ENCODE assay signal across 33 cellular contexts in the genomic region with DNA sequence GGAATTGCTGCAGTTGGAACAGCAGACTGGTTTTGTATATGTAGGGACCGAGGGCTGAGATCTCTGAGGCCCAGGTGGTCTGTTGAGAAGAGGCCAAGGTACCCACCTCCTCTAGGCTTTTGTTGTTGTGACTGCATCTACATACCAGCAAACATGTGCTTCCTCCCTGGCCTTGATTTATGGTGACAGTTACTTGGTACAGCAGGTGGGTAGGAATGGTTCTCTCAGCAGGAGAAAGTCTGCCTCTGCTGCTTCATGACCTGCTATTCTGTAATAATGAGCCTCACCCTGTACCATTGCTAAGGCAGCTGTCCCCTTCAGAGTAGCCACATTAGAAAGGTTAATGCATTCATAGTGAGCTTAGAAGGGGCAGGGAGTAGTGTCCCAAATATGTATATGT.
DNase-seq lines count a peak whose midpoint lies in the region; ATAC-seq and TF ChIP-seq lines count a peak whose summit lies in the region.
"Had no signal": no experiment of that assay in that cellular context is flagged by ENCODE, and none has a peak within 500 bp of the region (broad histone marks: within the 10 kb centered on the region; RNA-seq: fewer than 3 reads in every experiment).

No MANE protein-coding gene starts in this region.

- peaks cover 20 to 24% of the 10 kb centered on the region in 2 donors for H3K27me3 Mint-ChIP-seq in effector memory CD8-positive, alpha-beta T cell

- no peaks in the 10 kb centered on the region for H3K4me1 Mint-ChIP-seq in effector memory CD8-positive, alpha-beta T cell (ENCODE audit: low read depth in 2 of 2)

- no peaks in the 10 kb centered on the region for H3K27me3 ChIP-seq in brain microvascular endothelial cell (replicated peaks)
- H3K27me3 ChIP-seq: gastrocnemius medialis, neutrophil, sigmoid colon, thyroid gland, vagina had no signal

- no peaks in the 10 kb centered on the region for H3K9me3 Mint-ChIP-seq in effector memory CD8-positive, alpha-beta T cell
- H3K9me3 Mint-ChIP-seq: activated CD4-positive, alpha-beta memory T cell treated with anti-CD3 and anti-CD28 coated beads for 36 hours; T-helper 2 cell treated with Interferon-gamma antibody and Interleukin-4, amounts not matched to agents 5 μg/mL and 100 μg/mL, for 36 hours had no signal

- no peaks in the 10 kb centered on the region for H3K36me3 ChIP-seq in brain microvascular endothelial cell (replicated peaks)
- H3K36me3 ChIP-seq: gastrocnemius medialis, lower lobe of right lung, neutrophil, sigmoid colon, stomach, thyroid gland, vagina had no signal

- H3K4me3 ChIP-seq in brain microvascular endothelial cell (ENCODE audit: low read depth, low read length): no peak overlapping the region
- H3K4me3 ChIP-seq: gastrocnemius medialis, GM12878, lower lobe of right lung, psoas muscle, sigmoid colon, stomach, thyroid gland, vagina had no signal

- peak; percentile 8 for DNase-seq in NCI-H1092 treated with DMSO at 0.1 percent for 48 hours (lab: John Stamatoyannopoulos, UW)
- no peak for DNase-seq in NCI-H1092 (lab: John Stamatoyannopoulos, UW)
- DNase-seq in NCI-H1417 (lab: John Stamatoyannopoulos, UW): peak; percentile 60 to 92 (median 65)
- DNase-seq in NCI-H69 (lab: John Stamatoyannopoulos, UW): peak; percentile 95
- DNase-seq in myocyte (ENCODE audit: low read depth): peak; percentile 18
- no peak for DNase-seq in brain microvascular endothelial cell
- no peak for DNase-seq in LoVo (ENCODE audit: low spot score)
- no peak for DNase-seq in effector memory CD8-positive, alpha-beta T cell
- DNase-seq: activated CD4-positive, alpha-beta memory T cell treated with anti-CD3 and anti-CD28 coated beads for 36 hours; activated CD4-positive, CD25-positive, alpha-beta regulatory T cell treated with anti-CD3 and anti-CD28 coated beads, Interleukin-2, amount 50 U/mL, for 72 hours; activated naive CD4-positive, alpha-beta T cell treated with anti-CD3 and anti-CD28 coated beads for 36 hours; activated T-cell treated with anti-CD3 and anti-CD28 coated beads, Interleukin-2, amount 50 U/mL, for 72 hours; central memory CD4-positive, alpha-beta T cell; gastrocnemius medialis; KBM-7; kidney glomerular epithelial cell; lower lobe of right lung; midbrain; naive thymus-derived CD4-positive, alpha-beta T cell; NCI-H1105 treated with DMSO at 0.1 percent for 48 hours; NK-92 treated with Interleukin-12 subunit alpha and Interleukin-12 subunit beta, amount 100 ng/mL, for 24 hours; PC-3; psoas muscle; sigmoid colon; stimulated activated CD4-positive, alpha-beta T cell treated with anti-CD3 and anti-CD28 coated beads, Interleukin-4, amount 100 ng/mL, for 1 hour; stomach; thyroid gland had no signal

- ATAC-seq in effector memory CD8-positive, alpha-beta T cell (replicated peaks): no peak
- ATAC-seq: activated T-cell treated with anti-CD3 and anti-CD28 coated beads, Interleukin-2, amount 50 U/mL, for 72 hours; gastrocnemius medialis; GM12878; lower lobe of right lung; naive thymus-derived CD4-positive, alpha-beta T cell; PC-3; Right ventricle myocardium inferior had no signal

- H3K27ac Mint-ChIP-seq in effector memory CD8-positive, alpha-beta T cell: no peak overlapping the region
- H3K27ac Mint-ChIP-seq: activated CD4-positive, alpha-beta memory T cell treated with anti-CD3 and anti-CD28 coated beads for 36 hours; activated naive CD4-positive, alpha-beta T cell treated with anti-CD3 and anti-CD28 coated beads for 36 hours; activated T-cell treated with anti-CD3 and anti-CD28 coated beads, Interleukin-2, amount 50 U/mL, for 72 hours; naive thymus-derived CD4-positive, alpha-beta T cell; T-helper 2 cell treated with Interferon-gamma antibody and Interleukin-4, amounts not matched to agents 5 μg/mL and 100 μg/mL, for 36 hours had no signal

- H3K4me3 Mint-ChIP-seq in effector memory CD8-positive, alpha-beta T cell: no peak overlapping the region
- H3K4me3 Mint-ChIP-seq: activated CD4-positive, alpha-beta memory T cell treated with anti-CD3 and anti-CD28 coated beads for 36 hours; activated naive CD4-positive, alpha-beta T cell treated with anti-CD3 and anti-CD28 coated beads for 36 hours; activated T-cell treated with anti-CD3 and anti-CD28 coated beads, Interleukin-2, amount 50 U/mL, for 72 hours; naive thymus-derived CD4-positive, alpha-beta T cell; T-helper 2 cell treated with Interferon-gamma antibody and Interleukin-4, amounts not matched to agents 5 μg/mL and 100 μg/mL, for 36 hours had no signal

- in situ Hi-C loops in brain microvascular endothelial cell (cut with HindIII; ENCODE audit: low pct_ligation_motif_present, low sequenced_read_pairs): no loop called here

- TF ChIP-seq CTCF in brain microvascular endothelial cell (IDR thresholded peaks at IDR 0.05; ENCODE audit: low read depth, low read length, missing control alignments): no peak

- H3K27ac ChIP-seq in brain microvascular endothelial cell: no peak overlapping the region
- H3K27ac ChIP-seq: C4-2B, gastrocnemius medialis, lower lobe of right lung, neutrophil, psoas muscle, sigmoid colon, stomach, thyroid gland, vagina had no signal

- no peaks in the 10 kb centered on the region for H3K36me3 Mint-ChIP-seq in effector memory CD8-positive, alpha-beta T cell (ENCODE audit: insufficient read depth)
- H3K36me3 Mint-ChIP-seq: activated CD4-positive, alpha-beta memory T cell treated with anti-CD3 and anti-CD28 coated beads for 36 hours; naive thymus-derived CD4-positive, alpha-beta T cell had no signal

Comparison
In these comparisons a context has a peak if more than half of its experiments do, and no peak if none do; other contexts are left out.
1. DNase-seq: peak in NCI-H1092 treated with DMSO at 0.1 percent for 48 hours (single experiment), NCI-H1417 (3 of 3), NCI-H69 (single experiment) and myocyte (single experiment); none in NCI-H1092 (single experiment), brain microvascular endothelial cell (single experiment), LoVo (single experiment) and effector memory CD8-positive, alpha-beta T cell (0 of 3).